29 cellular contexts compared by ENCODE assay signal in the genomic region with DNA sequence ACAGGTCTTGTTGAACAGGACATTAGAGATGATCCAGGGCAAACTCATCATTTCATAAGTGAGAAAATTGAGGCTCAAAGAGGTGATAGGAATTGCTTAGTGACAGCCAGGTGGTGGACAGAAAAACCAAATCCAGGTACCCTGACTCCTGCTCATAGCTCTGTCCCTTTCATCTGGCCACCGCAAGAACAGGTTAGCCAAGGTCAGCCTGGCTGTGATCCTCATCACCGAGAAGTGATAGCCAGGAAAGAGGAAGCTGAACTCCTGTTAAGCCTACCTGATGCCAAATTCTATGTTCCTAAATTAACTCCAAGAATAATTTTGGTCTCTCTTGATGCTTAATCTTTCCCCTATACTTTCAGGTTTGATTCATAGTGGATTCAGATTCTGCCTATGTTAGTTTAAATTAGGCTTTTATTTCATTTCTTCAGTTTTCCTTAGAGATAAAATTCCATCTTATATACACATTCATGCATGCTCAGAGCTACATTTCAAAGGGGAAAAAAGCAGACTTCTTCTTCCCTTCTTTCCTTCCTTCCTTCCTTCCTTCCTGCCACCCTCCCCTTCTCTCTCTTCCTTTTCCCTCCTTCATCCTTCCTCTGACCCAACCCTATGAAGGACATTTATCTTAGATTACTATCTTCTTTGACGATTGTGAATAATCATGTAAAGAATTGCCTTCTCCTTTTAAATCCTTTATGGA. TPM values are rescaled to one million over a fixed set of nuclear protein-coding genes. Genes with fewer than 3 reads are reported as not detected.
DNase-seq lines count a peak whose midpoint lies in the region; ATAC-seq, FAIRE-seq and TF ChIP-seq lines count a peak whose summit lies in the region.
"Had no signal": no experiment of that assay in that cellular context is flagged by ENCODE, and none has a peak within 500 bp of the region (broad histone marks: within the 10 kb centered on the region; RNA-seq: fewer than 3 reads in every experiment).

No MANE protein-coding gene starts in this region.

- peaks cover 18% of the 10 kb centered on the region for H3K27me3 Mint-ChIP-seq in MCF 10A (ENCODE audit: insufficient read depth, unreplicated experiment)
- H3K27me3 Mint-ChIP-seq in WTC11 (ENCODE audit: low read depth), result no peaks in the 10 kb centered on the region

- FAIRE-seq in keratinocyte (lab: Jason Lieb, UNC), result peak; percentile 34
- no peak for FAIRE-seq in GM12891 (lab: Jason Lieb, UNC)
- FAIRE-seq: endometrium, small intestine had no signal

- H3K9me3 Mint-ChIP-seq in MCF 10A (ENCODE audit: unreplicated experiment) (no peaks in the 10 kb centered on the region), WTC11 (peaks cover 4% of the 10 kb centered on the region)
- H3K9me3 Mint-ChIP-seq: activated B cell treated with CpG ODN at 0.5 μM for 24 hours; activated CD8-positive, alpha-beta T cell treated with anti-CD3 and anti-CD28 coated beads for 36 hours; stimulated activated naive B cell treated with anti-CD40 and anti-IgM and Interleukin-4, amounts not matched to agents 10 μg/mL and 1 μg/mL and 100 μg/mL, for 72 hours had no signal

- H3K27ac ChIP-seq in mammary epithelial cell (ENCODE audit: insufficient read depth, low read depth, low read length) (peak overlapping the region; percentile 31), keratinocyte (ENCODE audit: control insufficient read depth, insufficient read depth, low read length) (no peak overlapping the region)
- H3K27ac ChIP-seq: 22Rv1, heart right ventricle, left lung, prostate gland, testis had no signal

- H3K36me3 ChIP-seq in mammary epithelial cell (ENCODE audit: insufficient read depth, low read length), result no peaks in the 10 kb centered on the region
- H3K36me3 ChIP-seq in keratinocyte (ENCODE audit: control insufficient read depth in 2 of 2, extremely low read depth in 1 of 2, insufficient read depth in 2 of 2, low read length in 2 of 2), result no peaks in the 10 kb centered on the region
- H3K36me3 ChIP-seq: heart right ventricle, left lung, prostate gland had no signal

- H3K79me2 ChIP-seq in mammary epithelial cell (ENCODE audit: insufficient read depth, low read length) (no peaks in the 10 kb centered on the region), keratinocyte (ENCODE audit: control insufficient read depth, insufficient read depth, low read length) (no peaks in the 10 kb centered on the region)

- peak overlapping the region; percentile 68 for H3K4me2 ChIP-seq in mammary epithelial cell (ENCODE audit: insufficient read depth, low read depth, low read length)
- peak overlapping the region; percentile 52 for H3K4me2 ChIP-seq in keratinocyte (ENCODE audit: control insufficient read depth, extremely low read depth, insufficient read depth, low read depth, low read length)

- H3K4me3 Mint-ChIP-seq in MCF 10A (ENCODE audit: unreplicated experiment) (no peak overlapping the region), WTC11 (no peak overlapping the region)
- H3K4me3 Mint-ChIP-seq: activated B cell treated with CpG ODN at 0.5 μM for 24 hours; activated CD8-positive, alpha-beta T cell treated with anti-CD3 and anti-CD28 coated beads for 36 hours; B cell; stimulated activated naive B cell treated with anti-CD40 and anti-IgM and Interleukin-4, amounts not matched to agents 10 μg/mL and 1 μg/mL and 100 μg/mL, for 72 hours had no signal

- TF ChIP-seq CTCF in mammary epithelial cell (conservative IDR thresholded peaks at IDR 0.05 in 1 of 2, IDR thresholded peaks at IDR 0.05 in 1 of 2; ENCODE audit: extremely low read depth in 1 of 2, insufficient read depth in 1 of 2, low read depth in 1 of 2, low read length in 2 of 2) (no peak), MCF 10A (IDR thresholded peaks at IDR 0.05; ENCODE audit: unreplicated experiment) (no peak), WTC11 (IDR thresholded peaks at IDR 0.05) (no peak), keratinocyte (optimal IDR thresholded peaks at IDR 0.05 in 1 of 3, IDR thresholded peaks at IDR 0.05 in 1 of 3, conservative IDR thresholded peaks at IDR 0.05 in 1 of 3; ENCODE audit: extremely low read depth in 1 of 3, insufficient read depth in 2 of 3, low read length in 3 of 3) (no peak)

- peak overlapping the region; percentile 40 for H2AFZ ChIP-seq in mammary epithelial cell (ENCODE audit: low read depth, low read length)
- peak overlapping the region; percentile 48 for H2AFZ ChIP-seq in keratinocyte (ENCODE audit: control insufficient read depth, low read length)

- no peaks in the 10 kb centered on the region for H3K9me1 ChIP-seq in keratinocyte (ENCODE audit: control insufficient read depth, extremely low read depth, insufficient read depth, low read length)

- H3K36me3 Mint-ChIP-seq in MCF 10A (ENCODE audit: insufficient read depth, unreplicated experiment) (no peaks in the 10 kb centered on the region), WTC11 (peaks cover 4% of the 10 kb centered on the region; the same call in 1 of the 2 replicates)
- H3K36me3 Mint-ChIP-seq: stimulated activated naive B cell treated with anti-CD40 and anti-IgM and Interleukin-4, amounts not matched to agents 10 μg/mL and 1 μg/mL and 100 μg/mL, for 72 hours had no signal

- peaks cover 21% of the 10 kb centered on the region for H3K4me1 ChIP-seq in mammary epithelial cell (ENCODE audit: insufficient read depth, low read length)
- H3K4me1 ChIP-seq in keratinocyte (ENCODE audit: control insufficient read depth, extremely low read depth, insufficient read depth, low read length), result peaks cover 13% of the 10 kb centered on the region
- H3K4me1 ChIP-seq: heart right ventricle, left lung, prostate gland, testis had no signal

- H3K4me1 Mint-ChIP-seq in MCF 10A (ENCODE audit: insufficient read depth, unreplicated experiment) (peaks cover 8% of the 10 kb centered on the region), WTC11 (peaks cover 25% of the 10 kb centered on the region)
- H3K4me1 Mint-ChIP-seq: activated B cell treated with CpG ODN at 0.5 μM for 24 hours; B cell; stimulated activated naive B cell treated with anti-CD40 and anti-IgM and Interleukin-4, amounts not matched to agents 10 μg/mL and 1 μg/mL and 100 μg/mL, for 72 hours had no signal

- H4K20me1 ChIP-seq in mammary epithelial cell (ENCODE audit: insufficient read depth, low read length), result no peaks in the 10 kb centered on the region
- H4K20me1 ChIP-seq in keratinocyte (ENCODE audit: control insufficient read depth, extremely low read depth, insufficient read depth, low read length), result no peaks in the 10 kb centered on the region

- BruUV-seq in mammary epithelial cell (replicated peaks; lab: Mats Ljungman, UMichigan), result no TSS peak
- no TSS peak for BruUV-seq in MCF 10A (replicated peaks; lab: Mats Ljungman, UMichigan)

- intact Hi-C loops in mammary epithelial cell (cut with micrococcal nuclease), result no loop called here
- intact Hi-C loops in MCF 10A (cut with micrococcal nuclease), result no loop called here

- H3K27me3 ChIP-seq in mammary epithelial cell (ENCODE audit: insufficient read depth, low read length), result no peaks in the 10 kb centered on the region
- H3K27me3 ChIP-seq in keratinocyte (ENCODE audit: control insufficient read depth, extremely low read depth, insufficient read depth, low read length), result no peaks in the 10 kb centered on the region
- H3K27me3 ChIP-seq: left lung, testis had no signal

- H3K9me3 ChIP-seq in mammary epithelial cell (replicated peaks; ENCODE audit: insufficient read depth, low read length) (no peaks in the 10 kb centered on the region), keratinocyte (ENCODE audit: control insufficient read depth, low read depth, low read length) (no peaks in the 10 kb centered on the region)
- H3K9me3 ChIP-seq: heart right ventricle, left lung, mucosa of descending colon, prostate gland, testis had no signal

- in situ Hi-C loops in mammary epithelial cell (cut with MboI; ENCODE audit: low sequenced_read_pairs in 2 of 2), result loop anchor here (25.0 kb wide), 2 partner anchors 324 to 851 kb away; no protein-coding TSS in a partner anchor

- no peak for TF ChIP-seq POLR2A in GM12891 (IDR thresholded peaks at IDR 0.05; ENCODE audit: low read depth, low read length)

- 42% methylated on average over 3 of the region's 3 CpGs for WGBS in mammary epithelial cell (ENCODE audit: low coverage, missing lambda C conversion rate)

- ATAC-seq in WTC11 (no peak), GM21367 (IDR thresholded peaks at IDR 0.05; ENCODE audit: unreplicated experiment) (no peak), GM21423 (IDR thresholded peaks at IDR 0.05; ENCODE audit: unreplicated experiment) (no peak)
- ATAC-seq: heart right ventricle; left lung; mucosa of descending colon; stimulated activated naive B cell treated with anti-CD40 and anti-IgM and Interleukin-4, amounts not matched to agents 10 μg/mL and 1 μg/mL and 100 μg/mL, for 72 hours had no signal

- no peak overlapping the region for H3K4me3 ChIP-seq in mammary epithelial cell (replicated peaks in 1 of 3; ENCODE audit: insufficient read depth in 1 of 3, low read depth in 2 of 3, low read length in 3 of 3)
- no peak overlapping the region for H3K4me3 ChIP-seq in keratinocyte (ENCODE audit: control insufficient read depth in 2 of 3, extremely low read depth in 1 of 3, insufficient read depth in 2 of 3, low read depth in 1 of 3, low read length in 3 of 3)
- H3K4me3 ChIP-seq: heart right ventricle, left lung, mucosa of descending colon, prostate gland, testis had no signal

- DNase-seq in mammary epithelial cell (no peak), MCF 10A (ENCODE audit: unreplicated experiment) (no peak), WTC11 (ENCODE audit: low spot score) (no peak), keratinocyte (ENCODE audit: low read depth, low spot score) (no peak), GM12891 (ENCODE audit: insufficient read length, low spot score) (no peak)
- no peak for DNase-seq in activated CD4-positive, alpha-beta T cell treated with anti-CD3 and anti-CD28 coated beads, Interleukin-2, amount 50 U/mL, for 48 hours
- DNase-seq: activated B cell treated with CpG ODN at 0.5 μM for 24 hours; activated CD8-positive, alpha-beta T cell treated with anti-CD3 and anti-CD28 coated beads for 36 hours; amniotic stem cell; cortex of kidney; DMS79 treated with DMSO at 0.1 percent for 48 hours; H7; heart right ventricle; left lung; MM.1S; mucosa of descending colon; NCI-H1436; NCI-H2171; NCI-H524; NK-92 treated with Interleukin-12 subunit alpha and Interleukin-12 subunit beta, amount 100 ng/mL, for 24 hours; small intestine; stimulated activated naive B cell treated with anti-CD40 and anti-IgM and Interleukin-4, amounts not matched to agents 10 μg/mL and 1 μg/mL and 100 μg/mL, for 72 hours; testis had no signal

- H3K9ac ChIP-seq in mammary epithelial cell (ENCODE audit: insufficient read depth, low read length), result no peak overlapping the region
- H3K9ac ChIP-seq in keratinocyte (ENCODE audit: control insufficient read depth, extremely low read depth, insufficient read depth, low read length), result no peak overlapping the region

- CTCF ChIA-PET in mammary epithelial cell (lab: Charles Lee; ENCODE audit: low non-redundant PET), result no interaction called here
- CTCF ChIA-PET in MCF 10A (lab: Yijun Ruan, JAX), result interaction anchor here (0.7 kb wide), 1 partner anchor 160 kb away, joined by 3 read pairs; no protein-coding TSS in a partner anchor
- CTCF ChIA-PET in WTC11 (lab: Charles Lee), result interaction anchor here (0.6 to 1.9 kb wide), 4 partner anchors 14 to 260 kb away, joined by 3 to 4 read pairs (median 4); no protein-coding TSS in a partner anchor

- POLR2A ChIA-PET in MCF 10A (lab: Yijun Ruan, JAX), result interaction anchor here (0.7 kb wide), 1 partner anchor 12 kb away, joined by 3 read pairs; no protein-coding TSS in a partner anchor
- POLR2A ChIA-PET in WTC11 (lab: Charles Lee), result no interaction called here

- dilution Hi-C loops in mammary epithelial cell (cut with HindIII; ENCODE audit: low sequenced_read_pairs) (no loop called here), keratinocyte (cut with MboI; ENCODE audit: extremely low pct_ligation_motif_present, low sequenced_read_pairs) (no loop called here)

- H3K27ac Mint-ChIP-seq in MCF 10A (ENCODE audit: low read depth, unreplicated experiment), result no peak overlapping the region
- H3K27ac Mint-ChIP-seq in WTC11, result peak overlapping the region; percentile 4; the same call in 1 of the 2 replicates
- H3K27ac Mint-ChIP-seq: activated B cell treated with CpG ODN at 0.5 μM for 24 hours; activated CD8-positive, alpha-beta T cell treated with anti-CD3 and anti-CD28 coated beads for 36 hours; B cell; stimulated activated naive B cell treated with anti-CD40 and anti-IgM and Interleukin-4, amounts not matched to agents 10 μg/mL and 1 μg/mL and 100 μg/mL, for 72 hours had no signal

RNA-seq across cellular contexts. Expression of a gene that starts 17.3 kb away (rescaled TPM):
- total RNA-seq in mammary epithelial cell, result 100 to 1,000 TPM; 237 to 387 TPM
- 103 TPM for polyA plus RNA-seq in mammary epithelial cell
- polyA minus RNA-seq in mammary epithelial cell, result 304 TPM
- 119 and 185 TPM in 2 replicates for total RNA-seq in MCF 10A (2022)
- 24.1 to 25.1 TPM (median 24.3 TPM) in 3 replicates for total RNA-seq in WTC11 (2021)
- polyA plus RNA-seq in keratinocyte, result 98.3 to 136 TPM (median 116 TPM) in 3 replicates
- 32.2 TPM for polyA plus RNA-seq in keratinocyte (2011; ENCODE audit: low read depth)
- 54.2 and 69.7 TPM in 2 replicates for polyA plus RNA-seq in keratinocyte (2011; cell fraction: cytosol; rRNA removed)
- 316 and 318 TPM in 2 replicates for polyA plus RNA-seq in keratinocyte (2011; cell fraction: nucleus; rRNA removed)
- 51.3 and 110 TPM in 2 replicates for polyA plus RNA-seq in keratinocyte (2012; ENCODE audit: low replicate concordance)
- polyA minus RNA-seq in keratinocyte, result 353 to 631 TPM (median 519 TPM) in 3 replicates
- 371 TPM for polyA minus RNA-seq in keratinocyte (2011; cell fraction: cytosol; rRNA and poly(A)+ RNA removed)
- 966 and 975 TPM in 2 replicates for polyA minus RNA-seq in keratinocyte (2011; cell fraction: nucleus; rRNA and poly(A)+ RNA removed)
- 3.7 TPM for polyA plus RNA-seq in GM12891 (2012; ENCODE audit: low read depth, missing spikeins)
